8 cellular contexts compared by ENCODE assay signal in genomic region chrX:68829594-68830485, GRCh38. TPM values are rescaled to one million over a fixed set of nuclear protein-coding genes. Genes with fewer than 3 reads are reported as not detected.
A peak's percentile ranks its signal among the peaks of the same experiment; 100 is the strongest.
DNase-seq lines count a peak whose midpoint lies in the region; ATAC-seq, FAIRE-seq and TF ChIP-seq lines count a peak whose summit lies in the region.

No MANE protein-coding gene starts in this region.

- H3K79me2 ChIP-seq in PC-9 (ENCODE audit: low read depth), result peaks cover 42% of the 10 kb centered on the region

- H3K9me3 ChIP-seq in PC-9 (ENCODE audit: insufficient read depth, low read depth), result no peaks in the 10 kb centered on the region
- H3K9me3 ChIP-seq in colonic mucosa, result no peaks in the 10 kb centered on the region
- H3K9me3 ChIP-seq in lung (ENCODE audit: control insufficient read depth in 2 of 2, insufficient read depth in 1 of 2, low read length in 1 of 2), result no peaks in the 10 kb centered on the region
- H3K9me3 ChIP-seq in thyroid gland, result no peaks in the 10 kb centered on the region

- ATAC-seq in lung (ENCODE audit: insufficient read depth, low FRiP score) (no peak), HG03108 (IDR thresholded peaks at IDR 0.05; ENCODE audit: unreplicated experiment) (no peak), HG02678 (IDR thresholded peaks at IDR 0.05; ENCODE audit: unreplicated experiment) (no peak)

- no peak for FAIRE-seq in GM19239 (lab: Jason Lieb, UNC)

- intact Hi-C loops in PC-9 (cut with micrococcal nuclease; ENCODE audit: unreplicated experiment) (loop anchor here (2.0 to 5.0 kb wide), 5 partner anchors 65 to 323 kb away; no protein-coding TSS in a partner anchor), colonic mucosa (cut with DNase I) (loop anchor here (5.0 kb wide), 1 partner anchor 452 kb away; no protein-coding TSS in a partner anchor), thyroid gland (cut with DNase I) (loop anchor here (5.0 to 10.0 kb wide), 4 partner anchors 305 to 555 kb away; no protein-coding TSS in a partner anchor)

- WGBS in lung, 2 donors, result 1 to 35% methylated on average over 43 to 74 of the region's 74 CpGs
- WGBS in thyroid gland, 2 donors, result 0% methylated on average over 11 to 13 of the region's 74 CpGs

- H3K4me1 ChIP-seq in PC-9 (replicated peaks; ENCODE audit: insufficient read depth) (peaks cover 19% of the 10 kb centered on the region), colonic mucosa (no peaks in the 10 kb centered on the region), lung (ENCODE audit: control insufficient read depth in 2 of 2, insufficient read depth in 2 of 2, low read length in 2 of 2) (peaks cover 2 to 3% of the 10 kb centered on the region in 2 donors), thyroid gland (peaks cover 3 to 4% of the 10 kb centered on the region in 2 donors)

- no peaks in the 10 kb centered on the region for H3K9me2 ChIP-seq in PC-9 (ENCODE audit: insufficient read depth)

- peak overlapping the region; percentile 77 to 86 for H3K9ac ChIP-seq in colonic mucosa (ENCODE audit: low read depth in 2 of 2, low read length in 2 of 2)

- no peak for TF ChIP-seq CTCF in GM12865 (IDR thresholded peaks at IDR 0.05; ENCODE audit: insufficient read depth, low read depth, low read length, missing control alignments)
- no peak for TF ChIP-seq CTCF in PC-9 (conservative IDR thresholded peaks at IDR 0.05)
- TF ChIP-seq CTCF in colonic mucosa (IDR thresholded peaks at IDR 0.05), result no peak
- TF ChIP-seq CTCF in lung (IDR thresholded peaks at IDR 0.05; ENCODE audit: control extremely low read depth, extremely low read depth), result no peak
- no peak for TF ChIP-seq CTCF in thyroid gland (IDR thresholded peaks at IDR 0.05)

- H3K27ac ChIP-seq in PC-9, result no peak overlapping the region
- H3K27ac ChIP-seq in colonic mucosa, result peak overlapping the region; percentile 74
- peak overlapping the region; percentile 77 to 78 for H3K27ac ChIP-seq in lung (ENCODE audit: low read depth in 1 of 2, low read length in 1 of 2)
- H3K27ac ChIP-seq in thyroid gland, result peak overlapping the region; percentile 36 to 65 (median 51)

- CTCF ChIA-PET in PC-9 (lab: Charles Lee), result interaction anchor here (0.9 to 1.5 kb wide), 3 partner anchors 39 to 392 kb away, joined by 4 to 6 read pairs (median 4); no protein-coding TSS in a partner anchor

- H4K20me1 ChIP-seq in PC-9 (ENCODE audit: insufficient read depth), result no peaks in the 10 kb centered on the region; the same call in 1 of the 2 replicates

- TSS peak; percentile 15 for BruUV-seq in PC-9 (replicated peaks; lab: Mats Ljungman, UMichigan)

- peak overlapping the region; percentile 84 for H2AFZ ChIP-seq in PC-9

- DNase-seq in GM12865 (ENCODE audit: low read depth), result no peak
- DNase-seq in PC-9, result no peak
- DNase-seq in colonic mucosa, result peak; percentile 28
- peak; percentile 29 for DNase-seq in lung (ENCODE audit: low spot score)
- peak; percentile 25 to 35 for DNase-seq in thyroid gland
- DNase-seq in GM19239 (ENCODE audit: insufficient read length, low spot score), result no peak

- no peaks in the 10 kb centered on the region for H3F3A ChIP-seq in PC-9 (ENCODE audit: insufficient read depth, low read depth)

- no peaks in the 10 kb centered on the region for H3K36me3 ChIP-seq in PC-9 (ENCODE audit: low read depth)
- H3K36me3 ChIP-seq in colonic mucosa, result no peaks in the 10 kb centered on the region
- H3K36me3 ChIP-seq in lung (ENCODE audit: control insufficient read depth in 2 of 2, insufficient read depth in 2 of 2, low read length in 2 of 2), result no peaks in the 10 kb centered on the region
- H3K36me3 ChIP-seq in thyroid gland, result no peaks in the 10 kb centered on the region

- TF ChIP-seq POLR2A in thyroid gland (IDR thresholded peaks at IDR 0.05), result no peak

- peak overlapping the region; percentile 86 for H3K4me2 ChIP-seq in PC-9

- H3K4me3 ChIP-seq in GM12865 (ENCODE audit: low read depth, low read length), result peak overlapping the region; percentile 73
- peak overlapping the region; percentile 86 for H3K4me3 ChIP-seq in PC-9
- peak overlapping the region; percentile 65 for H3K4me3 ChIP-seq in colonic mucosa
- peak overlapping the region; percentile 68 for H3K4me3 ChIP-seq in lung
- peak overlapping the region; percentile 39 to 55 (median 53) for H3K4me3 ChIP-seq in thyroid gland (replicated peaks in 1 of 3)

- POLR2A ChIA-PET in PC-9 (lab: Charles Lee; ENCODE audit: unreplicated experiment), result interaction anchor here (0.7 kb wide), 2 partner anchors 41 to 655 kb away, joined by 3 to 5 read pairs; no protein-coding TSS in a partner anchor

- H3K27me3 ChIP-seq in PC-9 (ENCODE audit: insufficient read depth, low read depth) (no peaks in the 10 kb centered on the region), colonic mucosa (no peaks in the 10 kb centered on the region), lung (ENCODE audit: control insufficient read depth, insufficient read depth) (no peaks in the 10 kb centered on the region), thyroid gland (no peaks in the 10 kb centered on the region)

RNA-seq across cellular contexts. Expression of gene EFNB1, which starts 1.0 kb away (rescaled TPM):
- total RNA-seq in PC-9 (2021) (31.1 and 35.2 TPM in 2 replicates), colonic mucosa (10 to 100 TPM; 77.9 to 92.2 TPM), lung (10 to 100 TPM; 41.2 to 58.7 TPM), thyroid gland (10 to 100 TPM; 17.6 to 26.9 (median 20.8) TPM)
- polyA plus RNA-seq in lung, result 10 to 100 TPM; 30.4 to 39.5 TPM

Comparison
In these comparisons a context has a peak if more than half of its experiments do, and no peak if none do; other contexts are left out.
1. DNase-seq: peak in colonic mucosa (single experiment), lung (single experiment) and thyroid gland (2 of 2); none in GM12865 (single experiment), PC-9 (0 of 2) and GM19239 (single experiment).
2. Peak in every context shown above with its lines, with median percentiles within 50 percentile points of each other: H3K4me3 ChIP-seq.